In the genomic region with DNA sequence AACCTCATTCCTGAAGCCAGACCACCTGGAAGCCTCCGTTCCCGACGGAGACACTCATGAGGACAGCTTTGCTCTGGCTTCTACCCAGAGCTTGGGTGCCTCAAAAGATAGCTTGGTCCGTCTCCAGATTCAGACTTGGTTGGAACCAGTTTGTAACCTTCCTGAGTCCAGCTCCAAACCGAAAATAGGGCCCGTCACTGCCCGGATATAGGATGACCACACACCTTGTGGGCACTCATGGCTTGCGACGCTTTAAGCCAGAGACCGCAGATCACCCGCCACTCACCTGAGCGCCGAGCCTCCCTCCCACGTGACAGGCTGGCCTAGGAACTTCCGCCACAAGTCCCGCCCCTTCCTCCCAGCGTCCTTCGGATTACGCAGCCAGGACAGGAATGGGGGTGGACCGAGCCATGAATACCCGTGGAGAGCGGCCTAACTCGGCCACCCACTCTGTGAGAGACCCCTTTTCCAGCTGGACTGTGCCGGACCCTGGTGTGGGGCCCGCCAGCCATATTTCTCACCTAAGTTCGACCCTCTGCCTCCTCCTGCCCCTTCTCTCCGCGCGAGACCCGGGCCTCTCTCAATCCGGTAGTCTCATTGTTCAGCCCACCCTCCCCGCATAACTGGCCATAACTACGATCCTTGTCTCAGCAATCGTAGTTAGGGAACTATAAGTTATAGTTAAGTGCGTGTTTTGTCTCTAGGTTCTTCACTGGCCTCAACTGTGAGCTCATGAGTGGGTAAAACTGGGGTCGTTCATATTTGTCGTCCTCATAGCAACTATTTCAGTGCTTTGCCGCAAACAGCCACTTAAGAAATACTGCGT, we compare ENCODE assay signal across 8 cellular contexts. TPM values are rescaled to one million over a fixed set of nuclear protein-coding genes. Genes with fewer than 3 reads are reported as not detected.
DNase-seq lines count a peak whose midpoint lies in the region; ATAC-seq and TF ChIP-seq lines count a peak whose summit lies in the region.

A gene with protein sequence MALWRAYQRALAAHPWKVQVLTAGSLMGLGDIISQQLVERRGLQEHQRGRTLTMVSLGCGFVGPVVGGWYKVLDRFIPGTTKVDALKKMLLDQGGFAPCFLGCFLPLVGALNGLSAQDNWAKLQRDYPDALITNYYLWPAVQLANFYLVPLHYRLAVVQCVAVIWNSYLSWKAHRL (minus strand): TSS at position 332 of the 826 bp plus-strand sequence. CDS start 580 bp downstream, outside the sequence.

- H3K4me3 ChIP-seq in SU-DHL-6 (ENCODE audit: insufficient read depth, low read length, poor library complexity, severe bottlenecking) (peak within 1 kb of the TSS; percentile 81), ovary (peak within 1 kb of the TSS; percentile 62), thymus (ENCODE audit: low read length) (peak within 1 kb of the TSS; percentile 88)

- intact Hi-C loops in Right ventricle myocardium inferior (cut with DNase I) (loop anchor here (1.0 to 2.0 kb wide), 2 partner anchors 41 to 48 kb away; partner anchors contain the start of genes EIF2B4, SNX17 and TRIM54), ovary (cut with DNase I) (no loop called here)

- peak within 1 kb of the TSS; percentile 97 for H3K4me3 Mint-ChIP-seq in activated naive CD8-positive, alpha-beta T cell treated with anti-CD3 and anti-CD28 coated beads, Interleukin-2, amount 10 ng/mL, durations not matched to agents 7 days and 5 days

- peak within 1 kb of the TSS; percentile 89 for H3K9ac ChIP-seq in SU-DHL-6 (ENCODE audit: low read length)

- DNase-seq in NCI-H1105 treated with DMSO at 0.1 percent for 48 hours (lab: John Stamatoyannopoulos, UW) (peak; percentile 79), Right ventricle myocardium inferior (ENCODE audit: missing footprints) (peak; percentile 95), ovary (peak; percentile 90 to 95 (median 92))
- DNase-seq in activated naive CD8-positive, alpha-beta T cell treated with anti-CD3 and anti-CD28 coated beads, Interleukin-2, amount 10 ng/mL, durations not matched to agents 7 days and 5 days, result peak; percentile 85

- H3K79me2 ChIP-seq in SU-DHL-6 (ENCODE audit: insufficient read depth, low read length), result 0 out of 2 replicates have a peak, but pooled peaks cover 8% of the 10 kb centered on the region

- H3K27me3 Mint-ChIP-seq in activated naive CD8-positive, alpha-beta T cell treated with anti-CD3 and anti-CD28 coated beads, Interleukin-2, amount 10 ng/mL, durations not matched to agents 7 days and 5 days, result no peaks in the 10 kb centered on the region

- POLR2A ChIA-PET in activated naive CD8-positive, alpha-beta T cell treated with anti-CD3 and anti-CD28 coated beads, Interleukin-2, amount 10 ng/mL, durations not matched to agents 7 days and 5 days (lab: Charles Lee), result interaction anchor here (0.5 to 3.0 kb wide), 15 partner anchors 13 to 1101 kb away, joined by 3 to 15 read pairs (median 4); partner anchors contain the start of genes AGBL5, EIF2B4, GTF3C2 and KHK

- no peak for TF ChIP-seq EP300 in ovary (IDR thresholded peaks at IDR 0.05)

- H3K36me3 Mint-ChIP-seq in activated naive CD8-positive, alpha-beta T cell treated with anti-CD3 and anti-CD28 coated beads, Interleukin-2, amount 10 ng/mL, durations not matched to agents 7 days and 5 days, result peaks cover 15% of the 10 kb centered on the region

- ATAC-seq in HG02642 (IDR thresholded peaks at IDR 0.05; ENCODE audit: poor library complexity, unreplicated experiment), result peak; percentile 92
- peak; percentile 90 for ATAC-seq in activated naive CD8-positive, alpha-beta T cell treated with anti-CD3 and anti-CD28 coated beads, Interleukin-2, amount 10 ng/mL, durations not matched to agents 7 days and 5 days (ENCODE audit: low read depth)
- ATAC-seq in Right ventricle myocardium inferior, result peak; percentile 96

- peak within 1 kb of the TSS; percentile 44 for H2AFZ ChIP-seq in SU-DHL-6 (ENCODE audit: low read depth, low read length, severe bottlenecking)

- no peaks in the 10 kb centered on the region for H3K9me3 Mint-ChIP-seq in activated naive CD8-positive, alpha-beta T cell treated with anti-CD3 and anti-CD28 coated beads, Interleukin-2, amount 10 ng/mL, durations not matched to agents 7 days and 5 days

- H3K9me3 ChIP-seq in SU-DHL-6 (ENCODE audit: insufficient read depth, low read length), result no peaks in the 10 kb centered on the region
- no peaks in the 10 kb centered on the region for H3K9me3 ChIP-seq in ovary
- H3K9me3 ChIP-seq in thymus (ENCODE audit: control insufficient read depth), result no peaks in the 10 kb centered on the region

- no peaks in the 10 kb centered on the region for H3K27me3 ChIP-seq in SU-DHL-6 (ENCODE audit: low read length)
- H3K27me3 ChIP-seq in ovary, result no peaks in the 10 kb centered on the region
- no peaks in the 10 kb centered on the region for H3K27me3 ChIP-seq in thymus (ENCODE audit: control insufficient read depth, insufficient read depth)

- no peaks in the 10 kb centered on the region for H4K20me1 ChIP-seq in SU-DHL-6 (ENCODE audit: low read depth, low read length)

- no peak for TF ChIP-seq CTCF in SU-DHL-6 (IDR thresholded peaks at IDR 0.05; ENCODE audit: insufficient read depth, low read length, poor library complexity, severe bottlenecking)
- no peak for TF ChIP-seq CTCF in ovary (IDR thresholded peaks at IDR 0.05)

- no peaks in the 10 kb centered on the region for H3K9me2 ChIP-seq in SU-DHL-6 (replicated peaks; ENCODE audit: insufficient read depth, low read length)

- H3K27ac ChIP-seq in SU-DHL-6 (ENCODE audit: low read depth, low read length), result peak within 1 kb of the TSS; percentile 65
- H3K27ac ChIP-seq in ovary, result peak within 1 kb of the TSS; percentile 56 to 89
- peak within 1 kb of the TSS; percentile 92 for H3K27ac ChIP-seq in thymus (ENCODE audit: low read depth)

- peak within 1 kb of the TSS; percentile 87 for H3K4me2 ChIP-seq in SU-DHL-6 (ENCODE audit: low read depth, low read length, poor library complexity, severe bottlenecking)

- H3K36me3 ChIP-seq in SU-DHL-6 (ENCODE audit: low read length) (peaks cover 3% of the 10 kb centered on the region; the same call in 1 of the 2 replicates), ovary (no peaks in the 10 kb centered on the region), thymus (ENCODE audit: control insufficient read depth, insufficient read depth) (peaks cover 16% of the 10 kb centered on the region)

- H3K4me1 Mint-ChIP-seq in activated naive CD8-positive, alpha-beta T cell treated with anti-CD3 and anti-CD28 coated beads, Interleukin-2, amount 10 ng/mL, durations not matched to agents 7 days and 5 days, result peaks cover 13% of the 10 kb centered on the region

- H3K4me1 ChIP-seq in ovary (ENCODE audit: insufficient read depth), result peaks cover 13% of the 10 kb centered on the region
- H3K4me1 ChIP-seq in thymus (ENCODE audit: control insufficient read depth, insufficient read depth, low read length), result peaks cover 14% of the 10 kb centered on the region

- WGBS in ovary, 3 donors, result 0 to 1% (median 1%) methylated on average over 38 to 39 of the region's 39 CpGs
- WGBS in thymus, result under 1% methylated on average over 39 of the region's 39 CpGs

- peak within 1 kb of the TSS; percentile 95 for H3K27ac Mint-ChIP-seq in activated naive CD8-positive, alpha-beta T cell treated with anti-CD3 and anti-CD28 coated beads, Interleukin-2, amount 10 ng/mL, durations not matched to agents 7 days and 5 days

- peaks cover 18% of the 10 kb centered on the region for H3F3A ChIP-seq in SU-DHL-6 (ENCODE audit: insufficient read depth)

- peak; percentile 81 for TF ChIP-seq POLR2A in GM10847 (IDR thresholded peaks at IDR 0.05; ENCODE audit: extremely low read depth, insufficient read length)
- TF ChIP-seq POLR2A in ovary (IDR thresholded peaks at IDR 0.05), result peak; percentile 96

RNA-seq across cellular contexts. Expression of the gene that starts here (rescaled TPM):
- total RNA-seq in activated naive CD8-positive, alpha-beta T cell treated with anti-CD3 and anti-CD28 coated beads, Interleukin-2, amount 10 ng/mL, durations not matched to agents 7 days and 5 days, result 100 to 1,000 TPM in 1 of 2 experiments, 10 to 100 TPM in 1; 93.4 to 100 TPM
- total RNA-seq in Right ventricle myocardium inferior (48.0 TPM), ovary (10 to 100 TPM; 47.0 to 64.3 (median 59.9) TPM)
- polyA plus RNA-seq in ovary (100 to 1,000 TPM in 1 of 2 donors, 10 to 100 TPM in 1; 61.8 to 169 TPM), thymus (94.1 TPM)

Comparison
In these comparisons a context has a peak if more than half of its experiments do, and no peak if none do; other contexts are left out.
1. Peak in every context shown above with its lines: DNase-seq, ATAC-seq, H3K4me3 ChIP-seq and H3K27ac ChIP-seq.